ENCODE assay signal across 1 cellular context in genomic region chr9:129258124-129258822, GRCh38.
TF ChIP-seq lines count a peak whose summit lies in the region.

No MANE protein-coding gene starts in this region.

TF ChIP-seq in HepG2, 621 proteins besides CTCF, POLR2A, EP300 and RAD21 (continued from another document):
- TF ChIP-seq PTBP1 (IDR thresholded peaks at IDR 0.05; ENCODE audit: low read depth, low read length, poor library complexity, severe bottlenecking), result no peak
- no peak for TF ChIP-seq ZSCAN12 (CRISPR knock-in tag; IDR thresholded peaks at IDR 0.05)
- TF ChIP-seq E2F1 (CRISPR knock-in tag; IDR thresholded peaks at IDR 0.05), result no peak
- no peak for TF ChIP-seq ZNF280D (CRISPR knock-in tag; IDR thresholded peaks at IDR 0.05)
- TF ChIP-seq SOX5 (CRISPR knock-in tag; IDR thresholded peaks at IDR 0.05; ENCODE audit: borderline replicate concordance), result no peak
- TF ChIP-seq MIER3 (CRISPR knock-in tag; IDR thresholded peaks at IDR 0.05; ENCODE audit: borderline replicate concordance), result no peak
- TF ChIP-seq ZFP1 (CRISPR knock-in tag; IDR thresholded peaks at IDR 0.05), result no peak
- no peak for TF ChIP-seq ZBTB2 (CRISPR knock-in tag; IDR thresholded peaks at IDR 0.05; ENCODE audit: low read depth)
- no peak for TF ChIP-seq CEBPB (IDR thresholded peaks at IDR 0.05; ENCODE audit: borderline replicate concordance, low read depth, low read length)
- TF ChIP-seq HDAC1 (CRISPR knock-in tag; IDR thresholded peaks at IDR 0.05), result peak; percentile 60; the same call in 1 of the 2 replicates
- TF ChIP-seq PLRG1 (conservative IDR thresholded peaks at IDR 0.05), result no peak
- TF ChIP-seq, protein P1, sequence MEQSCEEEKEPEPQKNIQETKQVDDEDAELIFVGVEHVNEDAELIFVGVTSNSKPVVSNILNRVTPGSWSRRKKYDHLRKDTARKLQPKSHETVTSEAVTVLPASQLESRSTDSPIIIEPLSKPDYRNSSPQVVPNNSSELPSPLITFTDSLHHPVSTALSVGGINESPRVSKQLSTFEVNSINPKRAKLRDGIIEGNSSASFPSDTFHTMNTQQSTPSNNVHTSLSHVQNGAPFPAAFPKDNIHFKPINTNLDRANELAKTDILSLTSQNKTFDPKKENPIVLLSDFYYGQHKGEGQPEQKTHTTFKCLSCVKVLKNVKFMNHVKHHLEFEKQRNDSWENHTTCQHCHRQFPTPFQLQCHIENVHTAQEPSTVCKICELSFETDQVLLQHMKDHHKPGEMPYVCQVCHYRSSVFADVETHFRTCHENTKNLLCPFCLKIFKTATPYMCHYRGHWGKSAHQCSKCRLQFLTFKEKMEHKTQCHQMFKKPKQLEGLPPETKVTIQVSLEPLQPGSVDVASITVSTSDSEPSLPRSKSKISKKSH (CRISPR knock-in tag; IDR thresholded peaks at IDR 0.05; ENCODE audit: borderline replicate concordance), result no peak
- no peak for TF ChIP-seq ZNF3 (CRISPR knock-in tag; IDR thresholded peaks at IDR 0.05)
- TF ChIP-seq, protein P2, sequence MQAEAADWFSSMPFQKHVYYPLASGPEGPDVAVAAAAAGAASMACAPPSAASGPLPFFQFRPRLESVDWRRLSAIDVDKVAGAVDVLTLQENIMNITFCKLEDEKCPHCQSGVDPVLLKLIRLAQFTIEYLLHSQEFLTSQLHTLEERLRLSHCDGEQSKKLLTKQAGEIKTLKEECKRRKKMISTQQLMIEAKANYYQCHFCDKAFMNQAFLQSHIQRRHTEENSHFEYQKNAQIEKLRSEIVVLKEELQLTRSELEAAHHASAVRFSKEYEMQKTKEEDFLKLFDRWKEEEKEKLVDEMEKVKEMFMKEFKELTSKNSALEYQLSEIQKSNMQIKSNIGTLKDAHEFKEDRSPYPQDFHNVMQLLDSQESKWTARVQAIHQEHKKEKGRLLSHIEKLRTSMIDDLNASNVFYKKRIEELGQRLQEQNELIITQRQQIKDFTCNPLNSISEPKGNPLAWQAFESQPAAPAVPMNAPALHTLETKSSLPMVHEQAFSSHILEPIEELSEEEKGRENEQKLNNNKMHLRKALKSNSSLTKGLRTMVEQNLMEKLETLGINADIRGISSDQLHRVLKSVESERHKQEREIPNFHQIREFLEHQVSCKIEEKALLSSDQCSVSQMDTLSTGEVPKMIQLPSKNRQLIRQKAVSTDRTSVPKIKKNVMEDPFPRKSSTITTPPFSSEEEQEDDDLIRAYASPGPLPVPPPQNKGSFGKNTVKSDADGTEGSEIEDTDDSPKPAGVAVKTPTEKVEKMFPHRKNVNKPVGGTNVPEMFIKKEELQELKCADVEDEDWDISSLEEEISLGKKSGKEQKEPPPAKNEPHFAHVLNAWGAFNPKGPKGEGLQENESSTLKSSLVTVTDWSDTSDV (CRISPR knock-in tag; IDR thresholded peaks at IDR 0.05), result no peak
- no peak for TF ChIP-seq ZNF251 (CRISPR knock-in tag; IDR thresholded peaks at IDR 0.05)
- TF ChIP-seq FOXJ3 (CRISPR knock-in tag; IDR thresholded peaks at IDR 0.05; ENCODE audit: borderline replicate concordance), result no peak
- TF ChIP-seq, protein P3, sequence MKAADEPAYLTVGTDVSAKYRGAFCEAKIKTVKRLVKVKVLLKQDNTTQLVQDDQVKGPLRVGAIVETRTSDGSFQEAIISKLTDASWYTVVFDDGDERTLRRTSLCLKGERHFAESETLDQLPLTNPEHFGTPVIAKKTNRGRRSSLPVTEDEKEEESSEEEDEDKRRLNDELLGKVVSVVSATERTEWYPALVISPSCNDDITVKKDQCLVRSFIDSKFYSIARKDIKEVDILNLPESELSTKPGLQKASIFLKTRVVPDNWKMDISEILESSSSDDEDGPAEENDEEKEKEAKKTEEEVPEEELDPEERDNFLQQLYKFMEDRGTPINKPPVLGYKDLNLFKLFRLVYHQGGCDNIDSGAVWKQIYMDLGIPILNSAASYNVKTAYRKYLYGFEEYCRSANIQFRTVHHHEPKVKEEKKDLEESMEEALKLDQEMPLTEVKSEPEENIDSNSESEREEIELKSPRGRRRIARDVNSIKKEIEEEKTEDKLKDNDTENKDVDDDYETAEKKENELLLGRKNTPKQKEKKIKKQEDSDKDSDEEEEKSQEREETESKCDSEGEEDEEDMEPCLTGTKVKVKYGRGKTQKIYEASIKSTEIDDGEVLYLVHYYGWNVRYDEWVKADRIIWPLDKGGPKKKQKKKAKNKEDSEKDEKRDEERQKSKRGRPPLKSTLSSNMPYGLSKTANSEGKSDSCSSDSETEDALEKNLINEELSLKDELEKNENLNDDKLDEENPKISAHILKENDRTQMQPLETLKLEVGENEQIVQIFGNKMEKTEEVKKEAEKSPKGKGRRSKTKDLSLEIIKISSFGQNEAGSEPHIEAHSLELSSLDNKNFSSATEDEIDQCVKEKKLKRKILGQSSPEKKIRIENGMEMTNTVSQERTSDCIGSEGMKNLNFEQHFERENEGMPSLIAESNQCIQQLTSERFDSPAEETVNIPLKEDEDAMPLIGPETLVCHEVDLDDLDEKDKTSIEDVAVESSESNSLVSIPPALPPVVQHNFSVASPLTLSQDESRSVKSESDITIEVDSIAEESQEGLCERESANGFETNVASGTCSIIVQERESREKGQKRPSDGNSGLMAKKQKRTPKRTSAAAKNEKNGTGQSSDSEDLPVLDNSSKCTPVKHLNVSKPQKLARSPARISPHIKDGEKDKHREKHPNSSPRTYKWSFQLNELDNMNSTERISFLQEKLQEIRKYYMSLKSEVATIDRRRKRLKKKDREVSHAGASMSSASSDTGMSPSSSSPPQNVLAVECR (CRISPR knock-in tag; IDR thresholded peaks at IDR 0.05; ENCODE audit: borderline replicate concordance), result peak; percentile 86
- TF ChIP-seq MED13 (CRISPR knock-in tag; IDR thresholded peaks at IDR 0.05), result no peak
- TF ChIP-seq, protein P4, sequence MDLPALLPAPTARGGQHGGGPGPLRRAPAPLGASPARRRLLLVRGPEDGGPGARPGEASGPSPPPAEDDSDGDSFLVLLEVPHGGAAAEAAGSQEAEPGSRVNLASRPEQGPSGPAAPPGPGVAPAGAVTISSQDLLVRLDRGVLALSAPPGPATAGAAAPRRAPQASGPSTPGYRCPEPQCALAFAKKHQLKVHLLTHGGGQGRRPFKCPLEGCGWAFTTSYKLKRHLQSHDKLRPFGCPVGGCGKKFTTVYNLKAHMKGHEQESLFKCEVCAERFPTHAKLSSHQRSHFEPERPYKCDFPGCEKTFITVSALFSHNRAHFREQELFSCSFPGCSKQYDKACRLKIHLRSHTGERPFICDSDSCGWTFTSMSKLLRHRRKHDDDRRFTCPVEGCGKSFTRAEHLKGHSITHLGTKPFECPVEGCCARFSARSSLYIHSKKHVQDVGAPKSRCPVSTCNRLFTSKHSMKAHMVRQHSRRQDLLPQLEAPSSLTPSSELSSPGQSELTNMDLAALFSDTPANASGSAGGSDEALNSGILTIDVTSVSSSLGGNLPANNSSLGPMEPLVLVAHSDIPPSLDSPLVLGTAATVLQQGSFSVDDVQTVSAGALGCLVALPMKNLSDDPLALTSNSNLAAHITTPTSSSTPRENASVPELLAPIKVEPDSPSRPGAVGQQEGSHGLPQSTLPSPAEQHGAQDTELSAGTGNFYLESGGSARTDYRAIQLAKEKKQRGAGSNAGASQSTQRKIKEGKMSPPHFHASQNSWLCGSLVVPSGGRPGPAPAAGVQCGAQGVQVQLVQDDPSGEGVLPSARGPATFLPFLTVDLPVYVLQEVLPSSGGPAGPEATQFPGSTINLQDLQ (CRISPR knock-in tag; IDR thresholded peaks at IDR 0.05), result no peak
- TF ChIP-seq KDM5A (IDR thresholded peaks at IDR 0.05; ENCODE audit: borderline replicate concordance, low read length), result no peak
- no peak for TF ChIP-seq ZFP90 (CRISPR knock-in tag; IDR thresholded peaks at IDR 0.05; ENCODE audit: borderline replicate concordance)
- no peak for TF ChIP-seq ZNF674 (CRISPR knock-in tag; IDR thresholded peaks at IDR 0.05; ENCODE audit: low read depth)
- no peak for TF ChIP-seq ZNF136 (CRISPR knock-in tag; IDR thresholded peaks at IDR 0.05; ENCODE audit: low read depth)
- TF ChIP-seq ZFP36L2 (CRISPR knock-in tag; IDR thresholded peaks at IDR 0.05), result no peak
- TF ChIP-seq SP4 (CRISPR knock-in tag; IDR thresholded peaks at IDR 0.05), result 0 out of 2 replicates have a peak, but pooled peaks have one; percentile 41
- TF ChIP-seq USF2 (IDR thresholded peaks at IDR 0.05; ENCODE audit: low read depth, low read length), result no peak
- no peak for TF ChIP-seq USF2 (CRISPR knock-in tag; IDR thresholded peaks at IDR 0.05; ENCODE audit: borderline replicate concordance)
- no peak for TF ChIP-seq ZNF24 (IDR thresholded peaks at IDR 0.05)
- no peak for TF ChIP-seq ZNF607 (CRISPR knock-in tag; IDR thresholded peaks at IDR 0.05; ENCODE audit: borderline replicate concordance)
- TF ChIP-seq GABPB1 (CRISPR knock-in tag; IDR thresholded peaks at IDR 0.05), result peak; percentile 38; the same call in 1 of the 2 replicates
- peak; percentile 94 for TF ChIP-seq MXD4 (CRISPR knock-in tag; IDR thresholded peaks at IDR 0.05)
- no peak for TF ChIP-seq MIXL1 (CRISPR knock-in tag; IDR thresholded peaks at IDR 0.05)
- no peak for TF ChIP-seq ZNF432 (CRISPR knock-in tag; IDR thresholded peaks at IDR 0.05; ENCODE audit: borderline replicate concordance)
- TF ChIP-seq IRX3 (CRISPR knock-in tag; IDR thresholded peaks at IDR 0.05; ENCODE audit: borderline replicate concordance, low read depth), result no peak
- peak; percentile 79; the same call in 1 of the 2 replicates for TF ChIP-seq MXD3 (CRISPR knock-in tag; IDR thresholded peaks at IDR 0.05)
- no peak for TF ChIP-seq TBX3 (IDR thresholded peaks at IDR 0.05; ENCODE audit: borderline replicate concordance)
- no peak for TF ChIP-seq DRAP1 (CRISPR knock-in tag; IDR thresholded peaks at IDR 0.05)
- no peak for TF ChIP-seq SP1 (IDR thresholded peaks at IDR 0.05)
- peak; percentile 37; the same call in 1 of the 2 replicates for TF ChIP-seq SP1 (CRISPR knock-in tag; IDR thresholded peaks at IDR 0.05)
- TF ChIP-seq SAP130 (CRISPR knock-in tag; IDR thresholded peaks at IDR 0.05; ENCODE audit: low read depth), result peak; percentile 96
